Comparison of ENCODE assay signal across 13 cellular contexts in the genomic region with DNA sequence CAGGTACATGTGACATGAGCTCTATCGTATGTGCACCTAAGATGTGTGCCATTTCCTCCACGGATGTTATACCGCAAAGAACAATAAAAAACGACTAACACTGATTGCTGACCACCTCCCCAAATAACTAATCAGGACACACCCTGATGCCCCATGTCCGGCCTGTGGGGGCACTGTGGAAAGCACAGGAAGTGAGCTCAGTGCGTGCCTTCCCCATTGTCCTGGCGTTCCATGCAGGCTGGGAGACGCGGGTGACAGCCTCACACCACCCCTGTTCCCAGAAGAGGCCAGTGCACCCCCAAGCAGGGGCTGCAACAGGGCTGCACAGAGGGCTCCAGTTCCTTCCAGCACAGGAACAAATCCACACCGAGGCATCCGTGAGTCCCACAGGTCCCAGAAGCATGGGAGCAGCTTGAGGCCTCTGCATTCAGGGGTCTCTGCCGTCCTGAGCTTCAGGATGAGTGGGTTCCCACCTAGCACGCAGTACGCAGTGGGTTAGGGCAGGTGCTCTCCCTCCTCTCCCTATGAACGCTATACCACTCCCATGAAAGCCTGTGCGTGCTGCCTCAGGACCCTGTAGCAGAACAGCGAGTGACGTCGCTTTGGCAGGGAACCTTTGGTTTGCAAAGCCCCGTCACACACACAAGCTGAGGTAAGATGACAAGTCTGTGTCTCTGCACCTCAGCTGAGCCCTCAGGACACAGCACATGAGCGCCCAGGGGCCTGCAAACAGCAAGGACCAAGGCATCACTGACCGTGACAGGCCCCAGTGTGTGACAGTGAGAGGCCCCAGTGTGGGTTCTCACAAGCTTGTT.
DNase-seq lines count a peak whose midpoint lies in the region; ATAC-seq, FAIRE-seq and TF ChIP-seq lines count a peak whose summit lies in the region.
"Had no signal": no experiment of that assay in that cellular context is flagged by ENCODE, and none has a peak within 500 bp of the region (broad histone marks: within the 10 kb centered on the region; RNA-seq: fewer than 3 reads in every experiment).

No MANE protein-coding gene starts in this region.

- intact Hi-C loops in left lung (cut with DNase I) (loop anchor here in 1 of 2 donors (10.0 kb wide), 1 partner anchor 220 kb away; no protein-coding TSS in a partner anchor), colonic mucosa (cut with DNase I) (loop anchor here (5.0 to 10.0 kb wide), 2 partner anchors 177 to 220 kb away; no protein-coding TSS in a partner anchor)

- peaks cover 13 to 64% of the 10 kb centered on the region in 2 donors for H3K4me1 ChIP-seq in left lung
- peaks cover 22% of the 10 kb centered on the region for H3K4me1 ChIP-seq in colonic mucosa
- H3K4me1 ChIP-seq in HAP-1 = peaks cover 11% of the 10 kb centered on the region

- in situ Hi-C loops in HAP-1 (cut with MboI; ENCODE audit: low sequenced_read_pairs) = no loop called here

- H3K36me3 Mint-ChIP-seq in activated T-cell treated with anti-CD3 and anti-CD28 coated beads, Interleukin-2, amount 50 U/mL, for 24 hours (ENCODE audit: low read depth) = peaks cover 14% of the 10 kb centered on the region
- no peaks in the 10 kb centered on the region for H3K36me3 Mint-ChIP-seq in activated T-cell treated with anti-CD3 and anti-CD28 coated beads, Interleukin-2, amount 50 U/mL, for 4 hours (ENCODE audit: insufficient read depth)
- peaks cover 3% of the 10 kb centered on the region for H3K36me3 Mint-ChIP-seq in type B pancreatic cell

- no peaks in the 10 kb centered on the region for H3K27me3 Mint-ChIP-seq in activated T-cell treated with anti-CD3 and anti-CD28 coated beads, Interleukin-2, amount 50 U/mL, for 24 hours
- H3K27me3 Mint-ChIP-seq in activated T-cell treated with anti-CD3 and anti-CD28 coated beads, Interleukin-2, amount 50 U/mL, for 4 hours (ENCODE audit: low read depth) = no peaks in the 10 kb centered on the region
- no peaks in the 10 kb centered on the region for H3K27me3 Mint-ChIP-seq in type B pancreatic cell

- no peaks in the 10 kb centered on the region for H3K9me3 Mint-ChIP-seq in activated T-cell treated with anti-CD3 and anti-CD28 coated beads, Interleukin-2, amount 50 U/mL, for 24 hours
- H3K9me3 Mint-ChIP-seq in activated T-cell treated with anti-CD3 and anti-CD28 coated beads, Interleukin-2, amount 50 U/mL, for 4 hours = no peaks in the 10 kb centered on the region
- no peaks in the 10 kb centered on the region for H3K9me3 Mint-ChIP-seq in type B pancreatic cell

- TF ChIP-seq CTCF in bronchial epithelial cell (IDR thresholded peaks at IDR 0.05; ENCODE audit: insufficient read depth, low read length, severe bottlenecking) (peak; percentile 9), left lung (IDR thresholded peaks at IDR 0.05) (no peak), type B pancreatic cell (conservative IDR thresholded peaks at IDR 0.05) (peak; percentile 23), colonic mucosa (IDR thresholded peaks at IDR 0.05) (no peak)

- H3K27ac Mint-ChIP-seq in activated T-cell treated with anti-CD3 and anti-CD28 coated beads, Interleukin-2, amount 50 U/mL, for 24 hours = peak overlapping the region; percentile 91
- peak overlapping the region; percentile 90 for H3K27ac Mint-ChIP-seq in type B pancreatic cell

- FAIRE-seq in bronchial epithelial cell (lab: Jason Lieb, UNC) = no peak
- FAIRE-seq: GM12891 had no signal

- H3K9ac ChIP-seq in colonic mucosa (ENCODE audit: low read depth in 2 of 2, low read length in 2 of 2) = peak overlapping the region in 1 of 2 donors; percentile 35

- no peak for ATAC-seq in activated T-cell treated with anti-CD3 and anti-CD28 coated beads, Interleukin-2, amount 50 U/mL, for 4 hours
- ATAC-seq in left lung = no peak
- ATAC-seq in GM21381 (IDR thresholded peaks at IDR 0.05; ENCODE audit: unreplicated experiment) = no peak

- H3K27me3 ChIP-seq in bronchial epithelial cell (ENCODE audit: control insufficient read depth, insufficient read depth, low read length) (no peaks in the 10 kb centered on the region), left lung (no peaks in the 10 kb centered on the region), colonic mucosa (no peaks in the 10 kb centered on the region), HAP-1 (ENCODE audit: low read depth) (no peaks in the 10 kb centered on the region)

- no peak overlapping the region for H3K4me3 ChIP-seq in bronchial epithelial cell (ENCODE audit: low read depth, low read length)
- H3K4me3 ChIP-seq in left lung = no peak overlapping the region
- H3K4me3 ChIP-seq in colonic mucosa = no peak overlapping the region
- H3K4me3 ChIP-seq in HAP-1 = no peak overlapping the region

- peaks cover 4% of the 10 kb centered on the region for H3K36me3 ChIP-seq in bronchial epithelial cell (ENCODE audit: control insufficient read depth, insufficient read depth, low read length)
- H3K36me3 ChIP-seq in left lung = peaks cover 0 to 3% of the 10 kb centered on the region in 2 donors
- no peaks in the 10 kb centered on the region for H3K36me3 ChIP-seq in colonic mucosa
- no peaks in the 10 kb centered on the region; the same call in 1 of the 2 replicates for H3K36me3 ChIP-seq in HAP-1 (replicated peaks)

- H3K27ac ChIP-seq in left lung (peak overlapping the region; percentile 1 to 71), colonic mucosa (no peak overlapping the region)
- H3K27ac ChIP-seq: HL-60 had no signal

- H3K4me1 Mint-ChIP-seq in activated T-cell treated with anti-CD3 and anti-CD28 coated beads, Interleukin-2, amount 50 U/mL, for 24 hours (ENCODE audit: low read depth) = peaks cover 86% of the 10 kb centered on the region
- peaks cover 72% of the 10 kb centered on the region for H3K4me1 Mint-ChIP-seq in activated T-cell treated with anti-CD3 and anti-CD28 coated beads, Interleukin-2, amount 50 U/mL, for 4 hours (ENCODE audit: low read depth)
- H3K4me1 Mint-ChIP-seq in type B pancreatic cell (ENCODE audit: unreplicated experiment) = peaks cover 45% of the 10 kb centered on the region

- no peaks in the 10 kb centered on the region for H3K9me3 ChIP-seq in left lung
- H3K9me3 ChIP-seq in colonic mucosa = no peaks in the 10 kb centered on the region
- H3K9me3 ChIP-seq in HAP-1 = no peaks in the 10 kb centered on the region

- DNase-seq in activated T-cell treated with anti-CD3 and anti-CD28 coated beads, Interleukin-2, amount 50 U/mL, for 24 hours = no peak
- no peak for DNase-seq in activated T-cell treated with anti-CD3 and anti-CD28 coated beads, Interleukin-2, amount 50 U/mL, for 4 hours
- DNase-seq in bronchial epithelial cell (ENCODE audit: low read depth) (no peak), left lung (peak; percentile 32 to 51), type B pancreatic cell (ENCODE audit: extremely low spot score, unreplicated experiment) (no peak), colonic mucosa (no peak), HAP-1 (ENCODE audit: low spot score in 2 of 2) (no peak)
- DNase-seq: midbrain; NCI-H187; stimulated activated CD4-positive, alpha-beta T cell treated with anti-CD3 and anti-CD28 coated beads, Interleukin-1b, Interleukin-23, amount 100 ng/mL, for 48 hours had no signal

- H3K4me3 Mint-ChIP-seq in activated T-cell treated with anti-CD3 and anti-CD28 coated beads, Interleukin-2, amount 50 U/mL, for 24 hours = no peak overlapping the region
- H3K4me3 Mint-ChIP-seq in activated T-cell treated with anti-CD3 and anti-CD28 coated beads, Interleukin-2, amount 50 U/mL, for 4 hours = no peak overlapping the region
- H3K4me3 Mint-ChIP-seq in type B pancreatic cell = no peak overlapping the region

Comparison
In these comparisons a context has a peak if more than half of its experiments do, and no peak if none do; other contexts are left out.
1. DNase-seq: peak in left lung (2 of 2); none in activated T-cell treated with anti-CD3 and anti-CD28 coated beads, Interleukin-2, amount 50 U/mL, for 24 hours (single experiment), activated T-cell treated with anti-CD3 and anti-CD28 coated beads, Interleukin-2, amount 50 U/mL, for 4 hours (single experiment), bronchial epithelial cell (single experiment), type B pancreatic cell (single experiment), colonic mucosa (single experiment) and HAP-1 (0 of 2).
2. CTCF ChIP-seq: peak in bronchial epithelial cell (single experiment) and type B pancreatic cell (single experiment); none in left lung (0 of 2) and colonic mucosa (single experiment).